1 cellular context compared by ENCODE assay signal in genomic region chr2:56231361-56231760, GRCh38.
TF ChIP-seq lines count a peak whose summit lies in the region.

No MANE protein-coding gene starts in this region.

TF ChIP-seq in HepG2, 621 proteins besides CTCF, POLR2A, EP300 and RAD21 (continued from another document):
- TF ChIP-seq NFAT5 (CRISPR knock-in tag; IDR thresholded peaks at IDR 0.05) (no peak), ZNF225 (CRISPR knock-in tag; IDR thresholded peaks at IDR 0.05) (no peak), ZNF891 (CRISPR knock-in tag; IDR thresholded peaks at IDR 0.05) (no peak), PHB2 (IDR thresholded peaks at IDR 0.05; ENCODE audit: partially characterized antibody) (no peak), SCMH1 (CRISPR knock-in tag; IDR thresholded peaks at IDR 0.05; ENCODE audit: borderline replicate concordance) (no peak), FOXK1 (CRISPR knock-in tag; IDR thresholded peaks at IDR 0.05; ENCODE audit: borderline replicate concordance, low read depth) (no peak), HES4 (CRISPR knock-in tag; IDR thresholded peaks at IDR 0.05; ENCODE audit: borderline replicate concordance) (no peak), SNAPC2 (CRISPR knock-in tag; IDR thresholded peaks at IDR 0.05) (no peak), SMAD9 (CRISPR knock-in tag; IDR thresholded peaks at IDR 0.05) (no peak)
